Comparison of ENCODE assay signal across 8 cellular contexts in the genomic region with DNA sequence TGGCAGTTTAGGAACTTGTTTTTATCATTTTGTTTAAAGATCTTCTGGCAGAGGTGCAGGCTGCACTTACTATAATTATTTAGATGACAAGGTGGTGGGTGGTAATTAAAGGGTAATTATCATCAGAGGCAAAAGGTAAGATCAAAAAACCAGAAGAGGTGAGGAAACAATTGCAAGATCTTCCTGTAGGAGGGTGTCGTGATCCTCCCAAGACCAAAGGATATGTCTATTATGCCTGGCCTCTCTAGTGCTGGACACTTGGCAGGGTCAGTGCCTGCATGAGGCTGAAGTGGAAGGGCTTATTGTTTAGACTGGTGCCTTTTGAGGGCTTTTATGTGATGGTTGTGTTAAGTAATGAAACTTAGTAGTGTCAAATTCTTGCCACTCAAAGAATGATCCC. TPM values are rescaled to one million over a fixed set of nuclear protein-coding genes. Genes with fewer than 3 reads are reported as not detected.
A peak's percentile ranks its signal among the peaks of the same experiment; 100 is the strongest.
DNase-seq lines count a peak whose midpoint lies in the region; ATAC-seq and TF ChIP-seq lines count a peak whose summit lies in the region.

No MANE protein-coding gene starts in this region.

- peaks cover 74% of the 10 kb centered on the region for H3K79me2 ChIP-seq in SK-N-SH (ENCODE audit: insufficient read depth)

- peaks cover 25% of the 10 kb centered on the region for H4K20me1 ChIP-seq in SK-N-SH (ENCODE audit: insufficient read depth)

- no peak overlapping the region for H2AFZ ChIP-seq in SK-N-SH (ENCODE audit: low read depth)

- TF ChIP-seq CTCF in SK-N-SH (IDR thresholded peaks at IDR 0.05) (peak; percentile 24), dorsolateral prefrontal cortex (IDR thresholded peaks at IDR 0.05 in 54 of 56, conservative IDR thresholded peaks at IDR 0.05 in 2 of 56; ENCODE audit: low read depth in 1 of 56, partially characterized antibody in 56 of 56) (peak in 7 of 56 donors; percentile 9 to 18 (median 14)), psoas muscle (IDR thresholded peaks at IDR 0.05) (peak; percentile 43)

- peak overlapping the region; percentile 94 for H3K4me2 ChIP-seq in SK-N-SH

- intact Hi-C loops in dorsolateral prefrontal cortex (cut with DNase I) = loop anchor here (2.0 to 10.0 kb wide), 4 partner anchors 61 to 161 kb away; no protein-coding TSS in a partner anchor
- intact Hi-C loops in psoas muscle (cut with DNase I) = no loop called here

- H3K4me3 ChIP-seq in SK-N-SH (ENCODE audit: low read depth in 2 of 2, low read length in 1 of 2) (peak overlapping the region; percentile 92 to 94; a peak in 2 of 4 replicates), dorsolateral prefrontal cortex (peak overlapping the region in 42 of 59 donors; percentile 9 to 100 (median 96)), psoas muscle (peak overlapping the region; percentile 81)

- POLR2A ChIA-PET in SK-N-SH (lab: Yijun Ruan, JAX) = no interaction called here

- H3K9ac ChIP-seq in SK-N-SH = peak overlapping the region; percentile 96

- H3F3A ChIP-seq in SK-N-SH (replicated peaks; ENCODE audit: insufficient read depth) = peaks cover 5% of the 10 kb centered on the region

- H3K36me3 ChIP-seq in SK-N-SH (replicated peaks in 1 of 2; ENCODE audit: control insufficient read depth in 1 of 2, insufficient read depth in 2 of 2, low read length in 1 of 2) = peaks cover 4% of the 10 kb centered on the region in 2 experiments
- peaks cover 0 to under 1% of the 10 kb centered on the region in 2 donors for H3K36me3 ChIP-seq in psoas muscle (ENCODE audit: insufficient read depth in 1 of 2, low read depth in 1 of 2)

- WGBS in SK-N-SH (ENCODE audit: low lambda C conversion rate) = 79% methylated on average over 1 of the region's 1 CpG
- 21 to 27% (median 27%) methylated on average over 1 of the region's 1 CpG for WGBS in psoas muscle, 3 donors

- H3K27me3 ChIP-seq in SK-N-SH (ENCODE audit: insufficient read depth) (no peaks in the 10 kb centered on the region), dorsolateral prefrontal cortex (no peaks in the 10 kb centered on the region), psoas muscle (ENCODE audit: insufficient read depth in 3 of 3, low read length in 2 of 3) (no peaks in the 10 kb centered on the region)

- peak; percentile 38 for TF ChIP-seq RAD21 in SK-N-SH (IDR thresholded peaks at IDR 0.05; ENCODE audit: low read length)

- ATAC-seq in SK-N-SH treated with all-trans-retinoic acid at 6 μM for 48 hours (no peak), psoas muscle (peak in 2 of 4 donors; percentile 26 to 34), GM18519 (IDR thresholded peaks at IDR 0.05; ENCODE audit: low FRiP score, unreplicated experiment) (no peak), HG02981 (IDR thresholded peaks at IDR 0.05; ENCODE audit: unreplicated experiment) (no peak)

- H3K27ac ChIP-seq in SK-N-SH (ENCODE audit: low read depth in 2 of 2, low read length in 1 of 2) (no peak overlapping the region), dorsolateral prefrontal cortex (peak overlapping the region in 2 of 59 donors; percentile 6 to 31), psoas muscle (peak overlapping the region; percentile 39)

- CTCF ChIA-PET in SK-N-SH (lab: Yijun Ruan, JAX) = interaction anchor here (0.8 to 2.3 kb wide), 3 partner anchors 43 to 62 kb away, joined by 3 to 13 read pairs (median 3); no protein-coding TSS in a partner anchor

- H3K4me1 ChIP-seq in SK-N-SH (ENCODE audit: control insufficient read depth in 1 of 2, insufficient read depth in 2 of 2, low read depth in 1 of 2, low read length in 1 of 2) (peaks cover 17 to 24% of the 10 kb centered on the region in 2 experiments; a peak in 3 of 4 replicates), psoas muscle (peaks cover 36% of the 10 kb centered on the region)

- no peaks in the 10 kb centered on the region for H3K9me2 ChIP-seq in SK-N-SH

- TF ChIP-seq EP300 in SK-N-SH (IDR thresholded peaks at IDR 0.05; ENCODE audit: borderline replicate concordance in 1 of 2, low read depth in 1 of 2, low read length in 1 of 2) = no peak

- H3K9me3 ChIP-seq in SK-N-SH (no peaks in the 10 kb centered on the region), psoas muscle (no peaks in the 10 kb centered on the region)

- DNase-seq in SK-N-SH = peak; percentile 37
- DNase-seq in NCI-H526 treated with DMSO at 0.1 percent for 48 hours (lab: John Stamatoyannopoulos, UW) = peak; percentile 7
- DNase-seq in dorsolateral prefrontal cortex = no peak
- no peak for DNase-seq in psoas muscle
- no peak for DNase-seq in central memory CD4-positive, alpha-beta T cell

TF ChIP-seq in SK-N-SH, 30 proteins besides CTCF, POLR2A, EP300 and RAD21:
- TF ChIP-seq SIN3A (IDR thresholded peaks at IDR 0.05; ENCODE audit: borderline replicate concordance, low read depth, low read length) = no peak
- no peak for TF ChIP-seq FOXJ3 (CRISPR knock-in tag; IDR thresholded peaks at IDR 0.05)
- TF ChIP-seq MEF2A (IDR thresholded peaks at IDR 0.05; ENCODE audit: borderline replicate concordance, low read depth) = no peak
- TF ChIP-seq YY1 (IDR thresholded peaks at IDR 0.05; ENCODE audit: low read depth) = no peak
- no peak for TF ChIP-seq GABPA (IDR thresholded peaks at IDR 0.05; ENCODE audit: low read depth)

TF ChIP-seq in SK-N-SH treated with all-trans-retinoic acid at 6 μM for 48 hours, 23 proteins besides CTCF, POLR2A, EP300 and RAD21:
- TF ChIP-seq ZNF8 (CRISPR knock-in tag; IDR thresholded peaks at IDR 0.05) (no peak), BACH2 (CRISPR knock-in tag; IDR thresholded peaks at IDR 0.05; ENCODE audit: borderline replicate concordance) (no peak), ESRRG (CRISPR knock-in tag; IDR thresholded peaks at IDR 0.05) (no peak), ZNF565 (CRISPR knock-in tag; conservative IDR thresholded peaks at IDR 0.05; ENCODE audit: low read depth) (no peak), PPARA (CRISPR knock-in tag; IDR thresholded peaks at IDR 0.05; ENCODE audit: borderline replicate concordance) (no peak), ZFP30 (CRISPR knock-in tag; IDR thresholded peaks at IDR 0.05) (no peak), CSDC2 (CRISPR knock-in tag; IDR thresholded peaks at IDR 0.05) (no peak), RARB (CRISPR knock-in tag; IDR thresholded peaks at IDR 0.05) (no peak), ZNF70 (CRISPR knock-in tag; IDR thresholded peaks at IDR 0.05) (no peak), SNAI2 (CRISPR knock-in tag; IDR thresholded peaks at IDR 0.05) (no peak), ZC3H10 (CRISPR knock-in tag; IDR thresholded peaks at IDR 0.05) (no peak), TCF4 (CRISPR knock-in tag; IDR thresholded peaks at IDR 0.05; ENCODE audit: borderline replicate concordance) (no peak), ZFP3 (CRISPR knock-in tag; IDR thresholded peaks at IDR 0.05) (no peak), GLIS3 (CRISPR knock-in tag; IDR thresholded peaks at IDR 0.05) (no peak), ARNTL (CRISPR knock-in tag; IDR thresholded peaks at IDR 0.05; ENCODE audit: borderline replicate concordance, low read depth) (no peak)
- TF ChIP-seq, protein P1, sequence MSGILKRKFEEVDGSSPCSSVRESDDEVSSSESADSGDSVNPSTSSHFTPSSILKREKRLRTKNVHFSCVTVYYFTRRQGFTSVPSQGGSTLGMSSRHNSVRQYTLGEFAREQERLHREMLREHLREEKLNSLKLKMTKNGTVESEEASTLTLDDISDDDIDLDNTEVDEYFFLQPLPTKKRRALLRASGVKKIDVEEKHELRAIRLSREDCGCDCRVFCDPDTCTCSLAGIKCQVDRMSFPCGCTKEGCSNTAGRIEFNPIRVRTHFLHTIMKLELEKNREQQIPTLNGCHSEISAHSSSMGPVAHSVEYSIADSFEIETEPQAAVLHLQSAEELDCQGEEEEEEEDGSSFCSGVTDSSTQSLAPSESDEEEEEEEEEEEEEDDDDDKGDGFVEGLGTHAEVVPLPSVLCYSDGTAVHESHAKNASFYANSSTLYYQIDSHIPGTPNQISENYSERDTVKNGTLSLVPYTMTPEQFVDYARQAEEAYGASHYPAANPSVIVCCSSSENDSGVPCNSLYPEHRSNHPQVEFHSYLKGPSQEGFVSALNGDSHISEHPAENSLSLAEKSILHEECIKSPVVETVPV (CRISPR knock-in tag; IDR thresholded peaks at IDR 0.05) = no peak
- TF ChIP-seq, protein P2, sequence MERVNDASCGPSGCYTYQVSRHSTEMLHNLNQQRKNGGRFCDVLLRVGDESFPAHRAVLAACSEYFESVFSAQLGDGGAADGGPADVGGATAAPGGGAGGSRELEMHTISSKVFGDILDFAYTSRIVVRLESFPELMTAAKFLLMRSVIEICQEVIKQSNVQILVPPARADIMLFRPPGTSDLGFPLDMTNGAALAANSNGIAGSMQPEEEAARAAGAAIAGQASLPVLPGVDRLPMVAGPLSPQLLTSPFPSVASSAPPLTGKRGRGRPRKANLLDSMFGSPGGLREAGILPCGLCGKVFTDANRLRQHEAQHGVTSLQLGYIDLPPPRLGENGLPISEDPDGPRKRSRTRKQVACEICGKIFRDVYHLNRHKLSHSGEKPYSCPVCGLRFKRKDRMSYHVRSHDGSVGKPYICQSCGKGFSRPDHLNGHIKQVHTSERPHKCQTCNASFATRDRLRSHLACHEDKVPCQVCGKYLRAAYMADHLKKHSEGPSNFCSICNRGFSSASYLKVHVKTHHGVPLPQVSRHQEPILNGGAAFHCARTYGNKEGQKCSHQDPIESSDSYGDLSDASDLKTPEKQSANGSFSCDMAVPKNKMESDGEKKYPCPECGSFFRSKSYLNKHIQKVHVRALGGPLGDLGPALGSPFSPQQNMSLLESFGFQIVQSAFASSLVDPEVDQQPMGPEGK (CRISPR knock-in tag; IDR thresholded peaks at IDR 0.05; ENCODE audit: borderline replicate concordance) = no peak
- TF ChIP-seq, protein P3, sequence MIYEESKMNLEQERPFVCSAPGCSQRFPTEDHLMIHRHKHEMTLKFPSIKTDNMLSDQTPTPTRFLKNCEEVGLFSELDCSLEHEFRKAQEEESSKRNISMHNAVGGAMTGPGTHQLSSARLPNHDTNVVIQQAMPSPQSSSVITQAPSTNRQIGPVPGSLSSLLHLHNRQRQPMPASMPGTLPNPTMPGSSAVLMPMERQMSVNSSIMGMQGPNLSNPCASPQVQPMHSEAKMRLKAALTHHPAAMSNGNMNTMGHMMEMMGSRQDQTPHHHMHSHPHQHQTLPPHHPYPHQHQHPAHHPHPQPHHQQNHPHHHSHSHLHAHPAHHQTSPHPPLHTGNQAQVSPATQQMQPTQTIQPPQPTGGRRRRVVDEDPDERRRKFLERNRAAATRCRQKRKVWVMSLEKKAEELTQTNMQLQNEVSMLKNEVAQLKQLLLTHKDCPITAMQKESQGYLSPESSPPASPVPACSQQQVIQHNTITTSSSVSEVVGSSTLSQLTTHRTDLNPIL (CRISPR knock-in tag; IDR thresholded peaks at IDR 0.05; ENCODE audit: low read depth) = no peak

RNA-seq across cellular contexts. Expression of a gene that starts 1.8 kb away (rescaled TPM):
- 8.7 and 8.9 TPM in 2 replicates for polyA plus RNA-seq in SK-N-SH (2012; rRNA removed)
- polyA plus RNA-seq in SK-N-SH (2012; cell fraction: cytosol; rRNA removed) = 12.4 and 14.5 TPM in 2 replicates
- 5.8 and 14.6 TPM in 2 replicates for polyA plus RNA-seq in SK-N-SH (2012; cell fraction: nucleus; rRNA removed)
- total RNA-seq in dorsolateral prefrontal cortex = 10 to 100 TPM; 25.8 to 40.0 (median 32.6) TPM
- total RNA-seq in psoas muscle = 10 to 100 TPM; 31.5 to 42.4 (median 39.7) TPM
- 10 to 100 TPM; 20.0 to 63.7 (median 22.4) TPM for polyA plus RNA-seq in psoas muscle

Comparison
In these comparisons a context has a peak if more than half of its experiments do, and no peak if none do; other contexts are left out.
1. DNase-seq: peak in SK-N-SH (single experiment) and NCI-H526 treated with DMSO at 0.1 percent for 48 hours (single experiment); none in dorsolateral prefrontal cortex (0 of 10), psoas muscle (0 of 2) and central memory CD4-positive, alpha-beta T cell (single experiment).
2. intact Hi-C loops: an anchor here in dorsolateral prefrontal cortex (2.0 to 10.0 kb wide); none called in psoas muscle.
3. Peak in every context shown above with its lines, with median percentiles within 50 percentile points of each other: H3K4me3 ChIP-seq.